17 cellular contexts compared by ENCODE assay signal in the genomic region with DNA sequence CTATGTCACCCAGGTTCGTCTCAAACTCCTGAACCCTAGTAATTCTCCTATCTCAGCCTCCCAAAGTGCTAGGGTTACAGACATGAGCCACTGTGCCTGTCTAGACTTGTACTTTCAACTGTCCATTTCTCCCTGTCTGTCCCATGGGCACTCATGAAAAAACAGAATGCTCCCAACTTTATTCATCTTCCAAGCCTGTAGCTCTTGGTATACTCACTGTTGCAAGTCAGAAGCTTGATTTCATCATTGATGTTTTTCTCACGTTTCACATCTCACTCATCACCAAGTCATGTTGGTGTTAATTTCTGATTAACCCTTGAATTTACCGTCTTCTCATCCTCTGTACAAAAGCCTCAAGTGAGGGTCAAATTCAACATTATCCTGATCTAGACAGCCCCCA. TPM values are rescaled to one million over a fixed set of nuclear protein-coding genes. Genes with fewer than 3 reads are reported as not detected.
A peak's percentile ranks its signal among the peaks of the same experiment; 100 is the strongest.
DNase-seq lines count a peak whose midpoint lies in the region; TF ChIP-seq lines count a peak whose summit lies in the region.
"Had no signal": no experiment of that assay in that cellular context is flagged by ENCODE, and none has a peak within 500 bp of the region (broad histone marks: within the 10 kb centered on the region; RNA-seq: fewer than 3 reads in every experiment).

No MANE protein-coding gene starts in this region.

- H3K27ac ChIP-seq in neural progenitor cell: peak overlapping the region; percentile 26
- H3K27ac ChIP-seq: body of pancreas, KMS-11, lower lobe of right lung, WERI-Rb-1 had no signal

- no peaks in the 10 kb centered on the region for H3K27me3 ChIP-seq in neural progenitor cell
- H3K27me3 ChIP-seq: body of pancreas had no signal

- H3K4me3 Mint-ChIP-seq in activated naive CD4-positive, alpha-beta T cell treated with anti-CD3 and anti-CD28 coated beads, Interleukin-2, amount 50 U/mL, for 24 hours: peak overlapping the region; percentile 57
- H3K4me3 Mint-ChIP-seq in activated T-helper 1 cell treated with anti-CD3 and anti-CD28 coated beads, Interleukin-12 subunit alpha, Interleukin-12 subunit beta, Interleukin-2, Interleukin-4 antibody, amounts not matched to agents 30 ng/mL and 10 ng/mL and 1 ng/mL, durations not matched to agents 14 hours and 24 hours and 36 hours: no peak overlapping the region
- H3K4me3 Mint-ChIP-seq in neural progenitor cell: no peak overlapping the region
- H3K4me3 Mint-ChIP-seq: type B pancreatic cell had no signal

- H3K9me3 Mint-ChIP-seq in activated naive CD4-positive, alpha-beta T cell treated with anti-CD3 and anti-CD28 coated beads, Interleukin-2, amount 50 U/mL, for 24 hours: no peaks in the 10 kb centered on the region
- no peaks in the 10 kb centered on the region for H3K9me3 Mint-ChIP-seq in activated T-helper 1 cell treated with anti-CD3 and anti-CD28 coated beads, Interleukin-12 subunit alpha, Interleukin-12 subunit beta, Interleukin-2, Interleukin-4 antibody, amounts not matched to agents 30 ng/mL and 10 ng/mL and 1 ng/mL, durations not matched to agents 14 hours and 24 hours and 36 hours
- H3K9me3 Mint-ChIP-seq in neural progenitor cell: no peaks in the 10 kb centered on the region
- H3K9me3 Mint-ChIP-seq: type B pancreatic cell had no signal

- H3K9me3 ChIP-seq in neural progenitor cell (ENCODE audit: low read depth): no peaks in the 10 kb centered on the region
- H3K9me3 ChIP-seq: body of pancreas, lower lobe of right lung had no signal

- peak overlapping the region; percentile 97 for H3K27ac Mint-ChIP-seq in activated naive CD4-positive, alpha-beta T cell treated with anti-CD3 and anti-CD28 coated beads, Interleukin-2, amount 50 U/mL, for 24 hours
- H3K27ac Mint-ChIP-seq in activated T-helper 1 cell treated with anti-CD3 and anti-CD28 coated beads, Interleukin-12 subunit alpha, Interleukin-12 subunit beta, Interleukin-2, Interleukin-4 antibody, amounts not matched to agents 30 ng/mL and 10 ng/mL and 1 ng/mL, durations not matched to agents 14 hours and 24 hours and 36 hours: peak overlapping the region; percentile 61
- no peak overlapping the region for H3K27ac Mint-ChIP-seq in neural progenitor cell
- H3K27ac Mint-ChIP-seq: type B pancreatic cell had no signal

- peaks cover 55% of the 10 kb centered on the region for H4K20me1 ChIP-seq in neural progenitor cell (ENCODE audit: low read depth)

- peaks cover 61% of the 10 kb centered on the region for H3F3A ChIP-seq in neural progenitor cell (ENCODE audit: low read depth)

- H2AFZ ChIP-seq in neural progenitor cell (replicated peaks): no peak overlapping the region

- peaks cover 41% of the 10 kb centered on the region for H3K36me3 ChIP-seq in neural progenitor cell

- no peak overlapping the region for H3K4me2 ChIP-seq in neural progenitor cell
- H3K4me2 ChIP-seq: KMS-11 had no signal

- H3K4me1 ChIP-seq in neural progenitor cell: no peaks in the 10 kb centered on the region

- no peak for TF ChIP-seq CTCF in neural progenitor cell (IDR thresholded peaks at IDR 0.05)

- no peak overlapping the region for H3K4me3 ChIP-seq in neural progenitor cell
- H3K4me3 ChIP-seq: body of pancreas, lower lobe of right lung had no signal

- peaks cover 42% of the 10 kb centered on the region for H3K79me2 ChIP-seq in neural progenitor cell (ENCODE audit: low read depth)

- peaks cover 26% of the 10 kb centered on the region for H3K36me3 Mint-ChIP-seq in activated naive CD4-positive, alpha-beta T cell treated with anti-CD3 and anti-CD28 coated beads, Interleukin-2, amount 50 U/mL, for 24 hours
- H3K36me3 Mint-ChIP-seq in activated T-helper 1 cell treated with anti-CD3 and anti-CD28 coated beads, Interleukin-12 subunit alpha, Interleukin-12 subunit beta, Interleukin-2, Interleukin-4 antibody, amounts not matched to agents 30 ng/mL and 10 ng/mL and 1 ng/mL, durations not matched to agents 14 hours and 24 hours and 36 hours (ENCODE audit: low read depth): peaks cover 48% of the 10 kb centered on the region
- H3K36me3 Mint-ChIP-seq in neural progenitor cell: peaks cover 35% of the 10 kb centered on the region

- peaks cover 42% of the 10 kb centered on the region for H3K4me1 Mint-ChIP-seq in activated naive CD4-positive, alpha-beta T cell treated with anti-CD3 and anti-CD28 coated beads, Interleukin-2, amount 50 U/mL, for 24 hours
- peaks cover 48% of the 10 kb centered on the region for H3K4me1 Mint-ChIP-seq in activated T-helper 1 cell treated with anti-CD3 and anti-CD28 coated beads, Interleukin-12 subunit alpha, Interleukin-12 subunit beta, Interleukin-2, Interleukin-4 antibody, amounts not matched to agents 30 ng/mL and 10 ng/mL and 1 ng/mL, durations not matched to agents 14 hours and 24 hours and 36 hours (ENCODE audit: low read depth)
- H3K4me1 Mint-ChIP-seq in neural progenitor cell: peaks cover 6% of the 10 kb centered on the region

- DNase-seq in activated naive CD4-positive, alpha-beta T cell treated with anti-CD3 and anti-CD28 coated beads, Interleukin-2, amount 50 U/mL, for 16 hours: no peak
- DNase-seq in activated T-helper 1 cell treated with anti-CD3 and anti-CD28 coated beads, Interleukin-12 subunit alpha, Interleukin-12 subunit beta, Interleukin-2, Interleukin-4 antibody, amounts not matched to agents 30 ng/mL and 10 ng/mL and 1 ng/mL, durations not matched to agents 14 hours and 24 hours and 36 hours (ENCODE audit: low spot score): no peak
- DNase-seq in neural progenitor cell (ENCODE audit: low spot score) (no peak), HUDEP-2 (lab: John Stamatoyannopoulos, UW; ENCODE audit: unreplicated experiment in 76 of 76) (no peak), NCI-H187 (lab: John Stamatoyannopoulos, UW) (no peak)
- DNase-seq: body of pancreas; effector memory CD4-positive, alpha-beta T cell; lower lobe of right lung; NCI-H1436; NCI-H510A treated with DMSO at 0.1 percent for 48 hours; retina; stimulated activated CD4-positive, alpha-beta T cell treated with anti-CD3 and anti-CD28 coated beads, Interleukin-2, amount 100 ng/mL, for 48 hours; WERI-Rb-1 had no signal

- intact Hi-C loops in activated T-helper 1 cell treated with anti-CD3 and anti-CD28 coated beads, Interleukin-12 subunit alpha, Interleukin-12 subunit beta, Interleukin-2, Interleukin-4 antibody, amounts not matched to agents 30 ng/mL and 10 ng/mL and 1 ng/mL, durations not matched to agents 14 hours and 24 hours and 36 hours (cut with micrococcal nuclease): no loop called here

- H3K9ac ChIP-seq in neural progenitor cell: no peak overlapping the region
- H3K9ac ChIP-seq: KMS-11 had no signal

- H3K27me3 Mint-ChIP-seq in activated naive CD4-positive, alpha-beta T cell treated with anti-CD3 and anti-CD28 coated beads, Interleukin-2, amount 50 U/mL, for 24 hours: no peaks in the 10 kb centered on the region
- no peaks in the 10 kb centered on the region for H3K27me3 Mint-ChIP-seq in activated T-helper 1 cell treated with anti-CD3 and anti-CD28 coated beads, Interleukin-12 subunit alpha, Interleukin-12 subunit beta, Interleukin-2, Interleukin-4 antibody, amounts not matched to agents 30 ng/mL and 10 ng/mL and 1 ng/mL, durations not matched to agents 14 hours and 24 hours and 36 hours (ENCODE audit: insufficient read depth)
- peaks cover 2% of the 10 kb centered on the region for H3K27me3 Mint-ChIP-seq in neural progenitor cell (ENCODE audit: insufficient read depth, low read depth)
- H3K27me3 Mint-ChIP-seq: type B pancreatic cell had no signal

RNA-seq across cellular contexts. Expression of gene SRP72, which starts 7.3 kb away (rescaled TPM):
- total RNA-seq in activated T-helper 1 cell treated with anti-CD3 and anti-CD28 coated beads, Interleukin-12 subunit alpha, Interleukin-12 subunit beta, Interleukin-2, Interleukin-4 antibody, amounts not matched to agents 30 ng/mL and 10 ng/mL and 1 ng/mL, durations not matched to agents 14 hours and 24 hours and 36 hours: 199 and 211 TPM in 2 replicates
- 90.8 and 114 TPM in 2 replicates for total RNA-seq in neural progenitor cell (ENCODE audit: low replicate concordance)

RNA-seq across cellular contexts. Expression of gene PAICS, which starts 24.0 kb away (rescaled TPM):
- 305 and 306 TPM in 2 replicates for total RNA-seq in activated T-helper 1 cell treated with anti-CD3 and anti-CD28 coated beads, Interleukin-12 subunit alpha, Interleukin-12 subunit beta, Interleukin-2, Interleukin-4 antibody, amounts not matched to agents 30 ng/mL and 10 ng/mL and 1 ng/mL, durations not matched to agents 14 hours and 24 hours and 36 hours
- total RNA-seq in neural progenitor cell (ENCODE audit: low replicate concordance): 322 and 395 TPM in 2 replicates

RNA-seq across cellular contexts. Expression of gene PPAT, which starts 24.7 kb away (rescaled TPM):
- total RNA-seq in activated T-helper 1 cell treated with anti-CD3 and anti-CD28 coated beads, Interleukin-12 subunit alpha, Interleukin-12 subunit beta, Interleukin-2, Interleukin-4 antibody, amounts not matched to agents 30 ng/mL and 10 ng/mL and 1 ng/mL, durations not matched to agents 14 hours and 24 hours and 36 hours: 57.4 and 60.1 TPM in 2 replicates
- 67.6 and 108 TPM in 2 replicates for total RNA-seq in neural progenitor cell (ENCODE audit: low replicate concordance)

RNA-seq across cellular contexts. Expression of gene ARL9, which starts 45.5 kb away (rescaled TPM):
- total RNA-seq in activated T-helper 1 cell treated with anti-CD3 and anti-CD28 coated beads, Interleukin-12 subunit alpha, Interleukin-12 subunit beta, Interleukin-2, Interleukin-4 antibody, amounts not matched to agents 30 ng/mL and 10 ng/mL and 1 ng/mL, durations not matched to agents 14 hours and 24 hours and 36 hours: 0.13 and 0.32 TPM in 2 replicates
- total RNA-seq in neural progenitor cell (ENCODE audit: low replicate concordance): 0.45 and 0.68 TPM in 2 replicates
- total RNA-seq: body of pancreas, H4, lower lobe of right lung had no signal
